8 cellular contexts compared by ENCODE assay signal in genomic region chr1:151371744-151372410, GRCh38. TPM values are rescaled to one million over a fixed set of nuclear protein-coding genes. Genes with fewer than 3 reads are reported as not detected.
DNase-seq lines count a peak whose midpoint lies in the region; ATAC-seq and TF ChIP-seq lines count a peak whose summit lies in the region.

No MANE protein-coding gene starts in this region.

- TF ChIP-seq POLR2A in erythroblast (IDR thresholded peaks at IDR 0.05; ENCODE audit: low read length) (no peak), GM18505 (IDR thresholded peaks at IDR 0.05; ENCODE audit: borderline replicate concordance, extremely low read depth, insufficient read depth, insufficient read length) (no peak)

- DNase-seq in DMS79 (lab: John Stamatoyannopoulos, UW): peak; percentile 71
- peak; percentile 89 for DNase-seq in NCI-H510A treated with DMSO at 0.1 percent for 48 hours (lab: John Stamatoyannopoulos, UW)
- DNase-seq in erythroblast (lab: John Stamatoyannopoulos, UW): peak; percentile 49 to 73
- DNase-seq in myocyte (ENCODE audit: low read depth): peak; percentile 49
- DNase-seq in T-helper 2 cell: no peak
- DNase-seq in MV-4-11 (lab: John Stamatoyannopoulos, UW): no peak
- no peak for DNase-seq in activated T-cell treated with anti-CD3 and anti-CD28 coated beads, Interleukin-2, amount 50 U/mL, for 1 hour

- ATAC-seq in GM18505 (IDR thresholded peaks at IDR 0.05; ENCODE audit: unreplicated experiment): no peak

RNA-seq across cellular contexts. Expression of gene SELENBP1, which starts 0.6 kb away (rescaled TPM):
- total RNA-seq in myocyte: 9.5 and 15.7 TPM in 2 replicates
- 6.0 TPM for polyA plus RNA-seq in myocyte (2012)

RNA-seq across cellular contexts. Expression of gene RFX5, which starts 24.8 kb away (rescaled TPM):
- total RNA-seq in myocyte: 30.6 and 46.4 TPM in 2 replicates
- polyA plus RNA-seq in myocyte (2012): 26.1 TPM

RNA-seq across cellular contexts. Expression of gene PSMB4, which starts 27.5 kb away (rescaled TPM):
- 241 and 277 TPM in 2 replicates for total RNA-seq in myocyte
- 396 TPM for polyA plus RNA-seq in myocyte (2012)

RNA-seq across cellular contexts. Expression of gene PI4KB, which starts 44.7 kb away (rescaled TPM):
- 52.4 and 59.5 TPM in 2 replicates for total RNA-seq in myocyte
- polyA plus RNA-seq in myocyte (2012): 56.8 TPM

Comparison
In these comparisons a context has a peak if more than half of its experiments do, and no peak if none do; other contexts are left out.
1. DNase-seq: peak in DMS79 (single experiment), NCI-H510A treated with DMSO at 0.1 percent for 48 hours (single experiment), erythroblast (2 of 2) and myocyte (single experiment); none in T-helper 2 cell (0 of 5), MV-4-11 (single experiment) and activated T-cell treated with anti-CD3 and anti-CD28 coated beads, Interleukin-2, amount 50 U/mL, for 1 hour (single experiment).